24 cellular contexts compared by ENCODE assay signal in the genomic region with DNA sequence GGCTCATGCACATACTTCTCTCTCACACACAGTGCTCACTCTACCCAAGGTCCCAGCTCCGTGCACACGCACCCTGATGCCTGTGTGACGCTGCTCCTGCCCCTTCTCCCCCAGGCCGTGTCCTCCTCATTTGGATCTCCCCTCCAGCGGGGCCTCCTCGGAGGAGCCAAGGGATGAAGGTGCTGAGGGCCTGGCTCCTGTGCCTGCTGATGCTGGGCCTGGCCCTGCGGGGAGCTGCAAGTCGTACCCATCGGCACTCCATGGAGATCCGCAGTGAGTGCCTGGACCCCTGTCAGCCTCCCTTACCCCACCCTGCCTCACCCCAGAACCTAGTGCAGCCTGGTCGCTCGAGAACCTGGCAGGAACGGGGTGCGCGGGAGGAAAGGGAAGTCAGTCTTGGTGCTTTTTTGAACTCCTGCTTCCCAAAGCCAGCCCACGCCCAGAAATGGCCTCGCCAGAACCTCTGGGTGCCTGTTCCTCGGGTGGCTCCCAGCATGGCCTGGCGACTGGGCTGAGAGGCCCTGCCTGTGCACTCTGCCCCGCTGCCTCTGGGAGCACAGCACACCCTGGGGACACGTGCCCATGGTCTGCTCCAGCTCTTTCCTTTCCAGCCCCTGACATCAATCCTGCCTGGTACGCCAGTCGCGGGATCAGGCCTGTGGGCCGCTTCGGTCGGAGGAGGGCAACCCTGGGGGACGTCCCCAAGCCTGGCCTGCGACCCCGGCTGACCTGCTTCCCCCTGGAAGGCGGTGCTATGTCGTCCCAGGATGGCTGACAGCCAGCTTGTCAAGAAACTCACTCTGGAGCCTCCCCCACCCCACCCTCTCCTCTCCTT. TPM values are rescaled to one million over a fixed set of nuclear protein-coding genes. Genes with fewer than 3 reads are reported as not detected.
A peak's percentile ranks its signal among the peaks of the same experiment; 100 is the strongest.
DNase-seq lines count a peak whose midpoint lies in the region; ATAC-seq and TF ChIP-seq lines count a peak whose summit lies in the region.
"Had no signal": no experiment of that assay in that cellular context is flagged by ENCODE, and none has a peak within 500 bp of the region (broad histone marks: within the 10 kb centered on the region; RNA-seq: fewer than 3 reads in every experiment).

A gene with protein sequence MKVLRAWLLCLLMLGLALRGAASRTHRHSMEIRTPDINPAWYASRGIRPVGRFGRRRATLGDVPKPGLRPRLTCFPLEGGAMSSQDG (plus strand): TSS at position 174 of the 835 bp plus-strand sequence. CDS start 0 bp downstream, at position 174.

- H2BK12ac ChIP-seq in neuronal stem cell (ENCODE audit: low read length) = no peak within 1 kb of the TSS

- no peak within 1 kb of the TSS for H3K4me3 Mint-ChIP-seq in T-cell
- H3K4me3 Mint-ChIP-seq: CD8-positive, alpha-beta memory T cell; HFFc6 had no signal

- DNase-seq in Right ventricle myocardium superior (no peak), right atrium auricular region (ENCODE audit: low spot score) (no peak), neuronal stem cell (ENCODE audit: low spot score) (no peak), T-cell (no peak), ecto neural progenitor cell (ENCODE audit: low spot score) (no peak), DMS53 (lab: John Stamatoyannopoulos, UW) (no peak)
- DNase-seq in activated CD8-positive, alpha-beta memory T cell treated with anti-CD3 and anti-CD28 coated beads, Interleukin-2, amount 50 U/mL, for 48 hours = no peak
- DNase-seq: 8988T, DMS79 treated with DMSO at 0.1 percent for 48 hours, GOT3, HFFc6, NCI-H1092, NCI-H2081 treated with DMSO at 0.1 percent for 48 hours, NCI-H510A treated with DMSO at 0.1 percent for 48 hours, NCI-H82, PC-9, SHP77 treated with DMSO at 0.1 percent for 48 hours had no signal

- H3K79me1 ChIP-seq in neuronal stem cell (ENCODE audit: low read depth, low read length) = peaks cover 1% of the 10 kb centered on the region

- H2AFZ ChIP-seq in neuronal stem cell (ENCODE audit: low read length) = no peak within 1 kb of the TSS
- H2AFZ ChIP-seq: PC-9 had no signal

- peak within 1 kb of the TSS; percentile 54 for H3K18ac ChIP-seq in neuronal stem cell (ENCODE audit: low read length)

- intact Hi-C loops in Right ventricle myocardium superior (cut with DNase I) = no loop called here

- POLR2A ChIA-PET in T-cell (lab: Charles Lee) = no interaction called here

- H3K14ac ChIP-seq in neuronal stem cell (ENCODE audit: low read length) = peak within 1 kb of the TSS; percentile 79

- H3K4me1 ChIP-seq in right atrium auricular region = no peaks in the 10 kb centered on the region
- H3K4me1 ChIP-seq in neuronal stem cell (ENCODE audit: control insufficient read depth in 2 of 2, insufficient read depth in 1 of 2, low read depth in 1 of 2, low read length in 2 of 2) = no peaks in the 10 kb centered on the region

- H3K27me3 ChIP-seq in right atrium auricular region (no peaks in the 10 kb centered on the region), neuronal stem cell (ENCODE audit: control insufficient read depth in 3 of 3, insufficient read depth in 3 of 3, low read depth in 1 of 3, low read length in 3 of 3) (peaks cover 0 to 7% (median 2%) of the 10 kb centered on the region in 3 experiments)

- no peak within 1 kb of the TSS for H2BK120ac ChIP-seq in neuronal stem cell (ENCODE audit: low read depth, low read length)

- H4K8ac ChIP-seq in neuronal stem cell (ENCODE audit: low read depth, low read length) = peak within 1 kb of the TSS; percentile 0

- H3K23ac ChIP-seq in neuronal stem cell (ENCODE audit: low read depth, low read length, poor library complexity) = peak within 1 kb of the TSS; percentile 81

- no peaks in the 10 kb centered on the region for H3K9me3 ChIP-seq in right atrium auricular region
- H3K9me3 ChIP-seq in neuronal stem cell (replicated peaks in 1 of 2; ENCODE audit: control insufficient read depth in 2 of 2, insufficient read depth in 1 of 2, low read depth in 1 of 2, low read length in 2 of 2) = peaks cover 0 to 8% of the 10 kb centered on the region in 2 donors

- peaks cover 5 to 7% of the 10 kb centered on the region in 2 donors for H3K27me3 Mint-ChIP-seq in T-cell

- no peak within 1 kb of the TSS for H2AK5ac ChIP-seq in neuronal stem cell (ENCODE audit: low read depth, low read length)

- no peak within 1 kb of the TSS for H3K4me2 ChIP-seq in neuronal stem cell (ENCODE audit: insufficient read depth, low read length, poor library complexity, severe bottlenecking)
- H3K4me2 ChIP-seq: KMS-11, PC-9 had no signal

- no peak for TF ChIP-seq CTCF in right atrium auricular region (IDR thresholded peaks at IDR 0.05)

- H4K91ac ChIP-seq in neuronal stem cell (ENCODE audit: low read depth, low read length, poor library complexity) = peak within 1 kb of the TSS; percentile 69

- CTCF ChIA-PET in T-cell (lab: Charles Lee) = no interaction called here

- no peak within 1 kb of the TSS for H3K27ac Mint-ChIP-seq in T-cell
- H3K27ac Mint-ChIP-seq: CD8-positive, alpha-beta memory T cell; HFFc6 had no signal

- H3K4ac ChIP-seq in neuronal stem cell (ENCODE audit: low read length) = no peak within 1 kb of the TSS

- no peak within 1 kb of the TSS for H3K4me3 ChIP-seq in right atrium auricular region
- peak within 1 kb of the TSS in 1 of 2 donors; percentile 33 for H3K4me3 ChIP-seq in neuronal stem cell (ENCODE audit: low read length in 2 of 2)
- H3K4me3 ChIP-seq: PC-9 had no signal

- no peak within 1 kb of the TSS for H2BK5ac ChIP-seq in neuronal stem cell (ENCODE audit: low read length)

- H3K9me3 Mint-ChIP-seq in T-cell = no peaks in the 10 kb centered on the region
- H3K9me3 Mint-ChIP-seq: CD8-positive, alpha-beta memory T cell; HFFc6 had no signal

- ATAC-seq in Right ventricle myocardium superior (ENCODE audit: poor library complexity) = peak; percentile 13
- ATAC-seq in esophagus mucosa = peak; percentile 15
- no peak for ATAC-seq in T-cell (replicated peaks in 1 of 4)
- ATAC-seq: SK-N-SH treated with all-trans-retinoic acid at 6 μM for 48 hours had no signal

- H3K36me3 ChIP-seq in right atrium auricular region (no peaks in the 10 kb centered on the region), neuronal stem cell (replicated peaks in 1 of 2; ENCODE audit: control insufficient read depth in 2 of 2, insufficient read depth in 2 of 2, low read length in 2 of 2) (no peaks in the 10 kb centered on the region)

- H3K4me1 Mint-ChIP-seq in T-cell = no peaks in the 10 kb centered on the region

- peak within 1 kb of the TSS; percentile 53 for H3K9ac ChIP-seq in neuronal stem cell (ENCODE audit: low read depth, low read length, poor library complexity)
- H3K9ac ChIP-seq: KMS-11 had no signal

- no CpG with 5 or more reads among the region's 32 CpGs for whole genome bisulfite sequencing in neuronal stem cell (ENCODE audit: extremely low coverage in 2 of 2, insufficient read length in 2 of 2, insufficient replicate concordance in 1 of 2), 2 donors

- no peak within 1 kb of the TSS for H3K27ac ChIP-seq in right atrium auricular region
- H3K27ac ChIP-seq in neuronal stem cell (replicated peaks; ENCODE audit: low read length) = no peak within 1 kb of the TSS
- H3K27ac ChIP-seq: KMS-11, PC-9 had no signal

- H3K36me3 Mint-ChIP-seq in T-cell = no peaks in the 10 kb centered on the region
- H3K36me3 Mint-ChIP-seq: CD8-positive, alpha-beta memory T cell had no signal

- no peak within 1 kb of the TSS for H2BK15ac ChIP-seq in neuronal stem cell (ENCODE audit: low read length)

RNA-seq across cellular contexts. Expression of the gene that starts here (rescaled TPM):
- total RNA-seq in Right ventricle myocardium superior = not detected
- total RNA-seq in right atrium auricular region = not detected
- not detected for total RNA-seq in esophagus mucosa
- polyA plus RNA-seq in neuronal stem cell (2013, experiment 1 of 2) = not detected
- polyA plus RNA-seq in neuronal stem cell (2013, experiment 2 of 2) = not detected
- total RNA-seq in T-cell = not detected
- total RNA-seq: CD8-positive, alpha-beta memory T cell; G401; HFFc6; M059J; PC-9 had no signal
- polyA plus RNA-seq: BJ; CD8-positive, alpha-beta memory T cell had no signal

Comparison
In these comparisons a context has a peak if more than half of its experiments do, and no peak if none do; other contexts are left out.
1. Peak in ATAC-seq in Right ventricle myocardium superior; RNA of the gene not detected or under 1 TPM.
2. Peak in ATAC-seq in esophagus mucosa; RNA of the gene not detected or under 1 TPM.